In genomic region chr15:70752142-70752754, GRCh38 we compare ENCODE assay signal across 17 cellular contexts. TPM values are rescaled to one million over a fixed set of nuclear protein-coding genes. Genes with fewer than 3 reads are reported as not detected.
A peak's percentile ranks its signal among the peaks of the same experiment; 100 is the strongest.
DNase-seq lines count a peak whose midpoint lies in the region; ATAC-seq and TF ChIP-seq lines count a peak whose summit lies in the region.
"Had no signal": no experiment of that assay in that cellular context is flagged by ENCODE, and none has a peak within 500 bp of the region (broad histone marks: within the 10 kb centered on the region; RNA-seq: fewer than 3 reads in every experiment).

No MANE protein-coding gene starts in this region.

- no peaks in the 10 kb centered on the region for H3K36me3 ChIP-seq in GM23338 (ENCODE audit: insufficient read depth)
- peaks cover 5% of the 10 kb centered on the region for H3K36me3 ChIP-seq in adipocyte (ENCODE audit: control insufficient read depth, insufficient read depth, low read length, severe bottlenecking)
- H3K36me3 ChIP-seq in right atrium auricular region = no peaks in the 10 kb centered on the region

- H2AFZ ChIP-seq in GM23338 = no peak overlapping the region
- H2AFZ ChIP-seq: parathyroid adenoma had no signal

- peaks cover 1% of the 10 kb centered on the region for H3K27me3 Mint-ChIP-seq in GM23338 (ENCODE audit: insufficient read depth, low read depth, poor library complexity)
- H3K27me3 Mint-ChIP-seq in stimulated activated naive B cell treated with anti-CD40 and anti-IgM and Interleukin-4, amounts not matched to agents 10 μg/mL and 1 μg/mL and 100 μg/mL, for 72 hours = peaks cover 0 to 4% of the 10 kb centered on the region in 2 donors
- H3K27me3 Mint-ChIP-seq in activated CD8-positive, alpha-beta T cell treated with anti-CD3 and anti-CD28 coated beads for 36 hours = peaks cover 7% of the 10 kb centered on the region
- peaks cover 10% of the 10 kb centered on the region for H3K27me3 Mint-ChIP-seq in activated T-helper 17 cell treated with anti-CD3 and anti-CD28 coated beads, Interleukin-2, amount 50 U/mL, for 72 hours

- no peaks in the 10 kb centered on the region for H3K36me3 Mint-ChIP-seq in GM23338 (ENCODE audit: low read depth)
- no peaks in the 10 kb centered on the region for H3K36me3 Mint-ChIP-seq in stimulated activated naive B cell treated with anti-CD40 and anti-IgM and Interleukin-4, amounts not matched to agents 10 μg/mL and 1 μg/mL and 100 μg/mL, for 72 hours
- H3K36me3 Mint-ChIP-seq in activated CD8-positive, alpha-beta T cell treated with anti-CD3 and anti-CD28 coated beads for 36 hours (ENCODE audit: low read depth) = no peaks in the 10 kb centered on the region
- H3K36me3 Mint-ChIP-seq in activated T-helper 17 cell treated with anti-CD3 and anti-CD28 coated beads, Interleukin-2, amount 50 U/mL, for 72 hours (ENCODE audit: low read depth) = no peaks in the 10 kb centered on the region
- H3K36me3 Mint-ChIP-seq: activated naive CD4-positive, alpha-beta T cell treated with anti-CD3 and anti-CD28 coated beads, Interleukin-2, amount 50 U/mL, for 24 hours had no signal

- TF ChIP-seq CTCF in GM23338 (conservative IDR thresholded peaks at IDR 0.05; ENCODE audit: low read depth in 2 of 2) (no peak), right atrium auricular region (IDR thresholded peaks at IDR 0.05) (no peak)
- no peak for TF ChIP-seq CTCF in activated CD8-positive, alpha-beta T cell treated with anti-CD3 and anti-CD28 coated beads for 36 hours (IDR thresholded peaks at IDR 0.05)

- peaks cover 8% of the 10 kb centered on the region; the same call in 1 of the 2 replicates for H3K79me2 ChIP-seq in GM23338 (replicated peaks; ENCODE audit: insufficient read depth)

- H3K4me2 ChIP-seq in GM23338 = 0 out of 2 replicates have a peak overlapping the region, but pooled peaks have one; percentile 22

- no peak overlapping the region for H3K4me3 Mint-ChIP-seq in GM23338
- no peak overlapping the region for H3K4me3 Mint-ChIP-seq in stimulated activated naive B cell treated with anti-CD40 and anti-IgM and Interleukin-4, amounts not matched to agents 10 μg/mL and 1 μg/mL and 100 μg/mL, for 72 hours
- H3K4me3 Mint-ChIP-seq in activated CD8-positive, alpha-beta T cell treated with anti-CD3 and anti-CD28 coated beads for 36 hours = no peak overlapping the region
- no peak overlapping the region for H3K4me3 Mint-ChIP-seq in activated T-helper 17 cell treated with anti-CD3 and anti-CD28 coated beads, Interleukin-2, amount 50 U/mL, for 72 hours
- H3K4me3 Mint-ChIP-seq: activated naive CD4-positive, alpha-beta T cell treated with anti-CD3 and anti-CD28 coated beads, Interleukin-2, amount 50 U/mL, for 24 hours had no signal

- H3K9ac ChIP-seq in adipocyte (ENCODE audit: low read length) = peak overlapping the region; percentile 76
- H3K9ac ChIP-seq: parathyroid adenoma had no signal

- no peak overlapping the region for H3K27ac Mint-ChIP-seq in GM23338
- no peak overlapping the region for H3K27ac Mint-ChIP-seq in stimulated activated naive B cell treated with anti-CD40 and anti-IgM and Interleukin-4, amounts not matched to agents 10 μg/mL and 1 μg/mL and 100 μg/mL, for 72 hours
- H3K27ac Mint-ChIP-seq in activated CD8-positive, alpha-beta T cell treated with anti-CD3 and anti-CD28 coated beads for 36 hours = no peak overlapping the region
- H3K27ac Mint-ChIP-seq in activated T-helper 17 cell treated with anti-CD3 and anti-CD28 coated beads, Interleukin-2, amount 50 U/mL, for 72 hours = no peak overlapping the region
- H3K27ac Mint-ChIP-seq: activated naive CD4-positive, alpha-beta T cell treated with anti-CD3 and anti-CD28 coated beads, Interleukin-2, amount 50 U/mL, for 24 hours had no signal

- ATAC-seq in GM23338 (no peak), SK-N-SH treated with all-trans-retinoic acid at 6 μM for 48 hours (no peak), GM18873 (IDR thresholded peaks at IDR 0.05; ENCODE audit: low FRiP score, unreplicated experiment) (no peak)
- peak; percentile 38 to 41 for ATAC-seq in stimulated activated naive B cell treated with anti-CD40 and anti-IgM and Interleukin-4, amounts not matched to agents 10 μg/mL and 1 μg/mL and 100 μg/mL, for 72 hours (replicated peaks)
- ATAC-seq in activated CD8-positive, alpha-beta T cell treated with anti-CD3 and anti-CD28 coated beads for 36 hours = no peak
- ATAC-seq in activated T-helper 17 cell treated with anti-CD3 and anti-CD28 coated beads, Interleukin-2, amount 50 U/mL, for 72 hours (replicated peaks) = no peak

- H4K20me1 ChIP-seq in GM23338 (replicated peaks; ENCODE audit: insufficient read depth) = peaks cover 6% of the 10 kb centered on the region; the same call in 1 of the 2 replicates

- POLR2A ChIA-PET in activated CD8-positive, alpha-beta T cell treated with anti-CD3 and anti-CD28 coated beads for 36 hours (lab: Charles Lee) = no interaction called here

- CTCF ChIA-PET in activated CD8-positive, alpha-beta T cell treated with anti-CD3 and anti-CD28 coated beads for 36 hours (lab: Charles Lee) = no interaction called here

- H3K9me2 ChIP-seq in GM23338 (ENCODE audit: insufficient read depth) = no peaks in the 10 kb centered on the region

- intact Hi-C loops in activated CD8-positive, alpha-beta T cell treated with anti-CD3 and anti-CD28 coated beads for 36 hours (cut with micrococcal nuclease) = no loop called here

- H3F3A ChIP-seq in GM23338 (replicated peaks; ENCODE audit: low read depth) = no peaks in the 10 kb centered on the region

- DNase-seq in GM23338 (ENCODE audit: low spot score) (no peak), adipocyte (ENCODE audit: low read depth) (peak; percentile 29), right atrium auricular region (ENCODE audit: low spot score) (peak; percentile 69)
- DNase-seq in stimulated activated naive B cell treated with anti-CD40 and anti-IgM and Interleukin-4, amounts not matched to agents 10 μg/mL and 1 μg/mL and 100 μg/mL, for 72 hours = no peak
- no peak for DNase-seq in activated CD8-positive, alpha-beta T cell treated with anti-CD3 and anti-CD28 coated beads for 36 hours
- DNase-seq: cortex of kidney; GF-D8; midbrain; NCI-H2029; NCI-H526; SHP77 treated with DMSO at 0.1 percent for 48 hours; stimulated activated CD4-positive, alpha-beta T cell treated with anti-CD3 and anti-CD28 coated beads, Interleukin-2, amount 100 ng/mL, for 24 hours had no signal

- H3K9me3 Mint-ChIP-seq in GM23338 = no peaks in the 10 kb centered on the region
- no peaks in the 10 kb centered on the region for H3K9me3 Mint-ChIP-seq in stimulated activated naive B cell treated with anti-CD40 and anti-IgM and Interleukin-4, amounts not matched to agents 10 μg/mL and 1 μg/mL and 100 μg/mL, for 72 hours
- H3K9me3 Mint-ChIP-seq in activated CD8-positive, alpha-beta T cell treated with anti-CD3 and anti-CD28 coated beads for 36 hours = no peaks in the 10 kb centered on the region
- no peaks in the 10 kb centered on the region for H3K9me3 Mint-ChIP-seq in activated T-helper 17 cell treated with anti-CD3 and anti-CD28 coated beads, Interleukin-2, amount 50 U/mL, for 72 hours
- H3K9me3 Mint-ChIP-seq: activated naive CD4-positive, alpha-beta T cell treated with anti-CD3 and anti-CD28 coated beads, Interleukin-2, amount 50 U/mL, for 24 hours had no signal

- no peak overlapping the region for H3K27ac ChIP-seq in GM23338 (ENCODE audit: low read depth)
- peak overlapping the region; percentile 66 to 74 for H3K27ac ChIP-seq in right atrium auricular region
- H3K27ac ChIP-seq: parathyroid adenoma had no signal

- H3K9me3 ChIP-seq in adipocyte (ENCODE audit: control insufficient read depth, low read length) (no peaks in the 10 kb centered on the region), right atrium auricular region (no peaks in the 10 kb centered on the region)

- H3K4me1 Mint-ChIP-seq in GM23338 = peaks cover 7% of the 10 kb centered on the region; the same call in 1 of the 3 replicates
- peaks cover 2 to 15% of the 10 kb centered on the region in 2 donors for H3K4me1 Mint-ChIP-seq in stimulated activated naive B cell treated with anti-CD40 and anti-IgM and Interleukin-4, amounts not matched to agents 10 μg/mL and 1 μg/mL and 100 μg/mL, for 72 hours
- H3K4me1 Mint-ChIP-seq in activated CD8-positive, alpha-beta T cell treated with anti-CD3 and anti-CD28 coated beads for 36 hours (ENCODE audit: low read depth) = peaks cover 4% of the 10 kb centered on the region
- no peaks in the 10 kb centered on the region for H3K4me1 Mint-ChIP-seq in activated T-helper 17 cell treated with anti-CD3 and anti-CD28 coated beads, Interleukin-2, amount 50 U/mL, for 72 hours

- no peak overlapping the region for H3K4me3 ChIP-seq in GM23338
- H3K4me3 ChIP-seq in adipocyte (ENCODE audit: low read length) = peak overlapping the region; percentile 71
- H3K4me3 ChIP-seq in right atrium auricular region = no peak overlapping the region

- H3K4me1 ChIP-seq in GM23338 (ENCODE audit: insufficient read depth) = peaks cover 6% of the 10 kb centered on the region; the same call in 1 of the 2 replicates
- H3K4me1 ChIP-seq in adipocyte (ENCODE audit: control insufficient read depth, insufficient read depth, low read length) = peaks cover 41% of the 10 kb centered on the region
- peaks cover 0 to 63% of the 10 kb centered on the region in 2 donors for H3K4me1 ChIP-seq in right atrium auricular region
- H3K4me1 ChIP-seq: parathyroid adenoma had no signal

- H3K27me3 ChIP-seq in GM23338 (ENCODE audit: insufficient read depth) (no peaks in the 10 kb centered on the region), adipocyte (replicated peaks; ENCODE audit: control insufficient read depth, insufficient read depth, low read length) (no peaks in the 10 kb centered on the region), right atrium auricular region (no peaks in the 10 kb centered on the region)

TF ChIP-seq in GM23338, 12 proteins besides CTCF, POLR2A, EP300 and RAD21 (continues in another document):
- TF ChIP-seq POLR2AphosphoS5 (IDR thresholded peaks at IDR 0.05; ENCODE audit: low read depth) = no peak
- no peak for TF ChIP-seq EZH2 (IDR thresholded peaks at IDR 0.05; ENCODE audit: low read depth, unreplicated experiment)

TF ChIP-seq in SK-N-SH treated with all-trans-retinoic acid at 6 μM for 48 hours, 23 proteins besides CTCF, POLR2A, EP300 and RAD21 (continues in another document):
- TF ChIP-seq PPARA (CRISPR knock-in tag; IDR thresholded peaks at IDR 0.05; ENCODE audit: borderline replicate concordance) = no peak

RNA-seq across cellular contexts. Expression of gene UACA, which starts 11.1 kb away (rescaled TPM):
- total RNA-seq in GM23338 (2014; rRNA removed; shearing (Covaris generic)) = 16.9 and 21.5 TPM in 2 replicates
- polyA plus RNA-seq in GM23338 (2016; fragmentation: Nextera tagmentation; extraction: Ambion mirVana) = 25.9 and 35.8 TPM in 2 replicates
- 10 to 100 TPM; 18.4 to 30.1 TPM for total RNA-seq in right atrium auricular region
- 1 to 10 TPM; 2.4 to 2.8 TPM for total RNA-seq in activated CD8-positive, alpha-beta T cell treated with anti-CD3 and anti-CD28 coated beads for 36 hours
- total RNA-seq in activated T-helper 17 cell treated with anti-CD3 and anti-CD28 coated beads, Interleukin-2, amount 50 U/mL, for 72 hours = 1 to 10 TPM; 2.0 to 3.4 TPM

Comparison
In these comparisons a context has a peak if more than half of its experiments do, and no peak if none do; other contexts are left out.
1. ATAC-seq: peak in stimulated activated naive B cell treated with anti-CD40 and anti-IgM and Interleukin-4, amounts not matched to agents 10 μg/mL and 1 μg/mL and 100 μg/mL, for 72 hours (2 of 2); none in GM23338 (single experiment), activated CD8-positive, alpha-beta T cell treated with anti-CD3 and anti-CD28 coated beads for 36 hours (single experiment), SK-N-SH treated with all-trans-retinoic acid at 6 μM for 48 hours (single experiment), activated T-helper 17 cell treated with anti-CD3 and anti-CD28 coated beads, Interleukin-2, amount 50 U/mL, for 72 hours (single experiment) and GM18873 (single experiment).
2. DNase-seq: peak in adipocyte (single experiment) and right atrium auricular region (single experiment); none in GM23338 (single experiment), stimulated activated naive B cell treated with anti-CD40 and anti-IgM and Interleukin-4, amounts not matched to agents 10 μg/mL and 1 μg/mL and 100 μg/mL, for 72 hours (single experiment) and activated CD8-positive, alpha-beta T cell treated with anti-CD3 and anti-CD28 coated beads for 36 hours (single experiment).